Comparison of ENCODE assay signal across 2 cellular contexts in the genomic region with DNA sequence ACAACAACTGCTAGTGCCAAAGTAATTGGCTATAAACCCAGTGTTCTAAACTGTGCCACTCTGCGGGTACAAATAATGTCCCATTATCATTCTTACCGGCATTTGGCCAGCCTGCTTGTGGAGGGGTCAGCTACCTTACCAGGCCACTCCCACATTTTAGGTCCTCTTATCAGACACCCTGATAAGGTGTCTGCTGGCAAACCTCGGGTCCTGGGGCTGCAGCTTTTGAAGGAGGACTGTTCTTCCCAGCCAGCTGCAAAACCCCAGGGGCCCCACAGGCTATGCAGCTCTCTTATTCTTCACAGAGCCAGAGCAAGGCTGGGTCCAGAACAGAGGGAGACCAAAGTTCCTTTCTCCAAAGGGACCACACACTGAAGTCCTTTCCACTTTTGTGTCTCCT.
TF ChIP-seq lines count a peak whose summit lies in the region.

No MANE protein-coding gene starts in this region.

TF ChIP-seq in GM23338, 12 proteins besides CTCF, POLR2A, EP300 and RAD21 (continues in another document):
- no peak for TF ChIP-seq ZNF331 (CRISPR knock-in tag; IDR thresholded peaks at IDR 0.05; ENCODE audit: low read depth)
- TF ChIP-seq EZH2phosphoT487 (IDR thresholded peaks at IDR 0.05; ENCODE audit: unreplicated experiment), result no peak
- no peak for TF ChIP-seq NANOG (IDR thresholded peaks at IDR 0.05; ENCODE audit: borderline replicate concordance)
- no peak for TF ChIP-seq JUNB (IDR thresholded peaks at IDR 0.05; ENCODE audit: unreplicated experiment)
- TF ChIP-seq, protein P1, sequence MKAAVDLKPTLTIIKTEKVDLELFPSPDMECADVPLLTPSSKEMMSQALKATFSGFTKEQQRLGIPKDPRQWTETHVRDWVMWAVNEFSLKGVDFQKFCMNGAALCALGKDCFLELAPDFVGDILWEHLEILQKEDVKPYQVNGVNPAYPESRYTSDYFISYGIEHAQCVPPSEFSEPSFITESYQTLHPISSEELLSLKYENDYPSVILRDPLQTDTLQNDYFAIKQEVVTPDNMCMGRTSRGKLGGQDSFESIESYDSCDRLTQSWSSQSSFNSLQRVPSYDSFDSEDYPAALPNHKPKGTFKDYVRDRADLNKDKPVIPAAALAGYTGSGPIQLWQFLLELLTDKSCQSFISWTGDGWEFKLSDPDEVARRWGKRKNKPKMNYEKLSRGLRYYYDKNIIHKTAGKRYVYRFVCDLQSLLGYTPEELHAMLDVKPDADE (IDR thresholded peaks at IDR 0.05), result no peak
- TF ChIP-seq, protein P2, sequence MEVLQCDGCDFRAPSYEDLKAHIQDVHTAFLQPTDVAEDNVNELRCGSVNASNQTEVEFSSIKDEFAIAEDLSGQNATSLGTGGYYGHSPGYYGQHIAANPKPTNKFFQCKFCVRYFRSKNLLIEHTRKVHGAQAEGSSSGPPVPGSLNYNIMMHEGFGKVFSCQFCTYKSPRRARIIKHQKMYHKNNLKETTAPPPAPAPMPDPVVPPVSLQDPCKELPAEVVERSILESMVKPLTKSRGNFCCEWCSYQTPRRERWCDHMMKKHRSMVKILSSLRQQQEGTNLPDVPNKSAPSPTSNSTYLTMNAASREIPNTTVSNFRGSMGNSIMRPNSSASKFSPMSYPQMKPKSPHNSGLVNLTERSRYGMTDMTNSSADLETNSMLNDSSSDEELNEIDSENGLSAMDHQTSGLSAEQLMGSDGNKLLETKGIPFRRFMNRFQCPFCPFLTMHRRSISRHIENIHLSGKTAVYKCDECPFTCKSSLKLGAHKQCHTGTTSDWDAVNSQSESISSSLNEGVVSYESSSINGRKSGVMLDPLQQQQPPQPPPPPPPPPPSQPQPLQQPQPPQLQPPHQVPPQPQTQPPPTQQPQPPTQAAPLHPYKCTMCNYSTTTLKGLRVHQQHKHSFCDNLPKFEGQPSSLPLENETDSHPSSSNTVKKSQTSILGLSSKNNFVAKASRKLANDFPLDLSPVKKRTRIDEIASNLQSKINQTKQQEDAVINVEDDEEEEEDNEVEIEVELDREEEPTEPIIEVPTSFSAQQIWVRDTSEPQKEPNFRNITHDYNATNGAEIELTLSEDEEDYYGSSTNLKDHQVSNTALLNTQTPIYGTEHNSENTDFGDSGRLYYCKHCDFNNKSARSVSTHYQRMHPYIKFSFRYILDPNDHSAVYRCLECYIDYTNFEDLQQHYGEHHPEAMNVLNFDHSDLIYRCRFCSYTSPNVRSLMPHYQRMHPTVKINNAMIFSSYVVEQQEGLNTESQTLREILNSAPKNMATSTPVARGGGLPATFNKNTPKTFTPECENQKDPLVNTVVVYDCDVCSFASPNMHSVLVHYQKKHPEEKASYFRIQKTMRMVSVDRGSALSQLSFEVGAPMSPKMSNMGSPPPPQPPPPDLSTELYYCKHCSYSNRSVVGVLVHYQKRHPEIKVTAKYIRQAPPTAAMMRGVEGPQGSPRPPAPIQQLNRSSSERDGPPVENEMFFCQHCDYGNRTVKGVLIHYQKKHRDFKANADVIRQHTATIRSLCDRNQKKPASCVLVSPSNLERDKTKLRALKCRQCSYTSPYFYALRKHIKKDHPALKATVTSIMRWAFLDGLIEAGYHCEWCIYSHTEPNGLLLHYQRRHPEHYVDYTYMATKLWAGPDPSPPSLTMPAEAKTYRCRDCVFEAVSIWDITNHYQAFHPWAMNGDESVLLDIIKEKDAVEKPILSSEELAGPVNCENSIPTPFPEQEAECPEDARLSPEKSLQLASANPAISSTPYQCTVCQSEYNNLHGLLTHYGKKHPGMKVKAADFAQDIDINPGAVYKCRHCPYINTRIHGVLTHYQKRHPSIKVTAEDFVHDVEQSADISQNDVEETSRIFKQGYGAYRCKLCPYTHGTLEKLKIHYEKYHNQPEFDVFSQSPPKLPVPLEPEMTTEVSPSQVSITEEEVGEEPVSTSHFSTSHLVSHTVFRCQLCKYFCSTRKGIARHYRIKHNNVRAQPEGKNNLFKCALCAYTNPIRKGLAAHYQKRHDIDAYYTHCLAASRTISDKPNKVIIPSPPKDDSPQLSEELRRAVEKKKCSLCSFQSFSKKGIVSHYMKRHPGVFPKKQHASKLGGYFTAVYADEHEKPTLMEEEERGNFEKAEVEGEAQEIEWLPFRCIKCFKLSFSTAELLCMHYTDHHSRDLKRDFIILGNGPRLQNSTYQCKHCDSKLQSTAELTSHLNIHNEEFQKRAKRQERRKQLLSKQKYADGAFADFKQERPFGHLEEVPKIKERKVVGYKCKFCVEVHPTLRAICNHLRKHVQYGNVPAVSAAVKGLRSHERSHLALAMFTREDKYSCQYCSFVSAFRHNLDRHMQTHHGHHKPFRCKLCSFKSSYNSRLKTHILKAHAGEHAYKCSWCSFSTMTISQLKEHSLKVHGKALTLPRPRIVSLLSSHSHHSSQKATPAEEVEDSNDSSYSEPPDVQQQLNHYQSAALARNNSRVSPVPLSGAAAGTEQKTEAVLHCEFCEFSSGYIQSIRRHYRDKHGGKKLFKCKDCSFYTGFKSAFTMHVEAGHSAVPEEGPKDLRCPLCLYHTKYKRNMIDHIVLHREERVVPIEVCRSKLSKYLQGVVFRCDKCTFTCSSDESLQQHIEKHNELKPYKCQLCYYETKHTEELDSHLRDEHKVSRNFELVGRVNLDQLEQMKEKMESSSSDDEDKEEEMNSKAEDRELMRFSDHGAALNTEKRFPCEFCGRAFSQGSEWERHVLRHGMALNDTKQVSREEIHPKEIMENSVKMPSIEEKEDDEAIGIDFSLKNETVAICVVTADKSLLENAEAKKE (CRISPR knock-in tag; IDR thresholded peaks at IDR 0.05), result no peak
- no peak for TF ChIP-seq STAT1 (IDR thresholded peaks at IDR 0.05; ENCODE audit: unreplicated experiment)
- no peak for TF ChIP-seq CREB1 (CRISPR knock-in tag; IDR thresholded peaks at IDR 0.05; ENCODE audit: low read depth)
- no peak for TF ChIP-seq POLR2AphosphoS5 (IDR thresholded peaks at IDR 0.05; ENCODE audit: low read depth)
- no peak for TF ChIP-seq REST (IDR thresholded peaks at IDR 0.05; ENCODE audit: unreplicated experiment)

TF ChIP-seq in H1, 55 proteins besides CTCF, POLR2A, EP300 and RAD21:
- no peak for TF ChIP-seq POU5F1 (IDR thresholded peaks at IDR 0.05; ENCODE audit: low read depth, low read length)
- no peak for TF ChIP-seq TCF12 (IDR thresholded peaks at IDR 0.05; ENCODE audit: low read depth, low read length)
- TF ChIP-seq KDM1A (IDR thresholded peaks at IDR 0.05; ENCODE audit: borderline replicate concordance, low read length), result no peak
